ENCODE assay signal across 1 cellular context in the genomic region with DNA sequence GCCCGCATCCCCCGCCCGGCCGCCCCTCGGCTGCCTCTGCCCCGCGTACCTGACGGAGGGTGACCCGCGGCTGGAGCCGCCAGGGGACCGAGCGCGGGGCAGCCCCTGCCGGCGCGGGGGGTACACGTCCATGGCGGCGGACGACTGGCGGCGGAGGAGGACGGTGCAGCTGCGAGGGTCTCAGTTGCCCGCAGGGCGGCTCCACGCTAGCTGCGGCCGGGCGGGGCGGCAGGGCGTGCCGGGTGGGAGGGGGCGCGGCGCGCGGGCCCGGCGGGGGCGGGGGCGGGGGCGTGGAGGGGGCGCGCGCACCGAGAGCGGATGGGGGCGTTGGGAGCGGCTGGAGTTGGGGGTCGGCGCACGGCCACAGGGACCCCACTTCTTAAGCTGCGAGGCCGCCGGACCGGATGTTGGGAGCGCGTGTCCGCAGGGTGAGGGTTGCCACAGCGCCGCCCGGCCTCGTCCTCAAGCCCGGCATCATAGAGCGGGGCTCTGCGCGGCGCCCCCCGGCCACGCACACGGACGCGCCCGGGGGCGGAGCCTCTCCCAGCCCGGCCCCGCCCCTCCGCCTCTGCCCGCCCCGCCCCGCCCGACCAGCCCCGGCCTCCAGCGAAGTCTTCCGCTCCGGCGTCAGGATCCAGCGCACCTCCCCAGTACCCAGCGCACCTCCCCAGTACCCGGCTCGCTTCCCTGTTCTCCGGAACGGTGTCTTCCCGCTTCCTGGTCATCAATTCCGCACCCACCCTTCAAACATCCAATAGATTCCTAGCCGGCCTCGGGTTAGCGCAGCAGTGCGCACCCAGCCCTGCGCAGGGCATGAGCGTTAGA.
TF ChIP-seq lines count a peak whose summit lies in the region.

A gene (minus strand): TSS at position 244 of the 825 bp plus-strand sequence. CDS start 112 bp downstream, at position 132.

TF ChIP-seq in HepG2, 621 proteins besides CTCF, POLR2A, EP300 and RAD21 (continued from another document):
- TF ChIP-seq, protein P1, sequence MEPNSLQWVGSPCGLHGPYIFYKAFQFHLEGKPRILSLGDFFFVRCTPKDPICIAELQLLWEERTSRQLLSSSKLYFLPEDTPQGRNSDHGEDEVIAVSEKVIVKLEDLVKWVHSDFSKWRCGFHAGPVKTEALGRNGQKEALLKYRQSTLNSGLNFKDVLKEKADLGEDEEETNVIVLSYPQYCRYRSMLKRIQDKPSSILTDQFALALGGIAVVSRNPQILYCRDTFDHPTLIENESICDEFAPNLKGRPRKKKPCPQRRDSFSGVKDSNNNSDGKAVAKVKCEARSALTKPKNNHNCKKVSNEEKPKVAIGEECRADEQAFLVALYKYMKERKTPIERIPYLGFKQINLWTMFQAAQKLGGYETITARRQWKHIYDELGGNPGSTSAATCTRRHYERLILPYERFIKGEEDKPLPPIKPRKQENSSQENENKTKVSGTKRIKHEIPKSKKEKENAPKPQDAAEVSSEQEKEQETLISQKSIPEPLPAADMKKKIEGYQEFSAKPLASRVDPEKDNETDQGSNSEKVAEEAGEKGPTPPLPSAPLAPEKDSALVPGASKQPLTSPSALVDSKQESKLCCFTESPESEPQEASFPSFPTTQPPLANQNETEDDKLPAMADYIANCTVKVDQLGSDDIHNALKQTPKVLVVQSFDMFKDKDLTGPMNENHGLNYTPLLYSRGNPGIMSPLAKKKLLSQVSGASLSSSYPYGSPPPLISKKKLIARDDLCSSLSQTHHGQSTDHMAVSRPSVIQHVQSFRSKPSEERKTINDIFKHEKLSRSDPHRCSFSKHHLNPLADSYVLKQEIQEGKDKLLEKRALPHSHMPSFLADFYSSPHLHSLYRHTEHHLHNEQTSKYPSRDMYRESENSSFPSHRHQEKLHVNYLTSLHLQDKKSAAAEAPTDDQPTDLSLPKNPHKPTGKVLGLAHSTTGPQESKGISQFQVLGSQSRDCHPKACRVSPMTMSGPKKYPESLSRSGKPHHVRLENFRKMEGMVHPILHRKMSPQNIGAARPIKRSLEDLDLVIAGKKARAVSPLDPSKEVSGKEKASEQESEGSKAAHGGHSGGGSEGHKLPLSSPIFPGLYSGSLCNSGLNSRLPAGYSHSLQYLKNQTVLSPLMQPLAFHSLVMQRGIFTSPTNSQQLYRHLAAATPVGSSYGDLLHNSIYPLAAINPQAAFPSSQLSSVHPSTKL (CRISPR knock-in tag; IDR thresholded peaks at IDR 0.05) = peak; percentile 41; the same call in 1 of the 2 replicates
- no peak for TF ChIP-seq PPARG (CRISPR knock-in tag; conservative IDR thresholded peaks at IDR 0.05)
- TF ChIP-seq ZKSCAN1 (IDR thresholded peaks at IDR 0.05; ENCODE audit: low read length) = no peak
- TF ChIP-seq ZNF263 (CRISPR knock-in tag; IDR thresholded peaks at IDR 0.05) = peak; percentile 56
- TF ChIP-seq MLLT10 (CRISPR knock-in tag; IDR thresholded peaks at IDR 0.05) = no peak
- peak; percentile 63 for TF ChIP-seq MED1 (CRISPR knock-in tag; IDR thresholded peaks at IDR 0.05)
- TF ChIP-seq GATAD2A (CRISPR knock-in tag; IDR thresholded peaks at IDR 0.05) = no peak; the same call in 1 of the 2 replicates
- TF ChIP-seq, protein P2, sequence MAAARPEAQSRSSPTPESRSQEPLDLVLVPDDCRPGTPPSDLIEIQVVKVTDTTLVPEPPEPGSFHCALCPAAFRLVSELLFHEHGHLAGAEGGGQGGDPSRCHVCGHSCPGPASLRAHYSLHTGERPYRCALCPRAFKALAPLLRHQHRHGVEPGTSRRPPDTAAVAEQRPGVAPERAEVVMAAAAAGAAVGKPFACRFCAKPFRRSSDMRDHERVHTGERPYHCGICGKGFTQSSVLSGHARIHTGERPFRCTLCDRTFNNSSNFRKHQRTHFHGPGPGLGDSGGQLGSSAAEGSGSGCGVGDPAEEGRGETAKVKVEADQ (CRISPR knock-in tag; IDR thresholded peaks at IDR 0.05; ENCODE audit: borderline replicate concordance) = 0 out of 2 replicates have a peak, but pooled peaks have one; percentile 11
- TF ChIP-seq ZNF251 (CRISPR knock-in tag; IDR thresholded peaks at IDR 0.05) = no peak
- TF ChIP-seq PCBP2 (optimal IDR thresholded peaks at IDR 0.05; ENCODE audit: low read depth, low read length, poor library complexity, severe bottlenecking) = no peak
- TF ChIP-seq FOXA1 (IDR thresholded peaks at IDR 0.05) = no peak
- no peak for TF ChIP-seq FOXA1 (CRISPR knock-in tag; IDR thresholded peaks at IDR 0.05)
- TF ChIP-seq ARNT2 (CRISPR knock-in tag; IDR thresholded peaks at IDR 0.05; ENCODE audit: low read depth) = peak; percentile 89
- no peak; the same call in 1 of the 2 replicates for TF ChIP-seq RFXANK (CRISPR knock-in tag; IDR thresholded peaks at IDR 0.05)
- peak; percentile 77 for TF ChIP-seq HDAC1 (CRISPR knock-in tag; IDR thresholded peaks at IDR 0.05)
- TF ChIP-seq ZFP36L2 (CRISPR knock-in tag; IDR thresholded peaks at IDR 0.05) = no peak
- TF ChIP-seq TBX3 (IDR thresholded peaks at IDR 0.05; ENCODE audit: borderline replicate concordance) = no peak
- TF ChIP-seq FOXC1 (CRISPR knock-in tag; IDR thresholded peaks at IDR 0.05; ENCODE audit: borderline replicate concordance) = peak; percentile 74
- TF ChIP-seq RXRB (CRISPR knock-in tag; IDR thresholded peaks at IDR 0.05; ENCODE audit: borderline replicate concordance) = peak; percentile 21; the same call in 1 of the 2 replicates
- TF ChIP-seq, protein P3, sequence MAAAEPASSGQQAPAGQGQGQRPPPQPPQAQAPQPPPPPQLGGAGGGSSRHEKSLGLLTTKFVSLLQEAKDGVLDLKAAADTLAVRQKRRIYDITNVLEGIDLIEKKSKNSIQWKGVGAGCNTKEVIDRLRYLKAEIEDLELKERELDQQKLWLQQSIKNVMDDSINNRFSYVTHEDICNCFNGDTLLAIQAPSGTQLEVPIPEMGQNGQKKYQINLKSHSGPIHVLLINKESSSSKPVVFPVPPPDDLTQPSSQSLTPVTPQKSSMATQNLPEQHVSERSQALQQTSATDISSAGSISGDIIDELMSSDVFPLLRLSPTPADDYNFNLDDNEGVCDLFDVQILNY (CRISPR knock-in tag; conservative IDR thresholded peaks at IDR 0.05) = peak; percentile 29
- peak; percentile 76 for TF ChIP-seq AGO2 (optimal IDR thresholded peaks at IDR 0.05; ENCODE audit: low read depth, low read length)
